35 cellular contexts compared by ENCODE assay signal in the genomic region with DNA sequence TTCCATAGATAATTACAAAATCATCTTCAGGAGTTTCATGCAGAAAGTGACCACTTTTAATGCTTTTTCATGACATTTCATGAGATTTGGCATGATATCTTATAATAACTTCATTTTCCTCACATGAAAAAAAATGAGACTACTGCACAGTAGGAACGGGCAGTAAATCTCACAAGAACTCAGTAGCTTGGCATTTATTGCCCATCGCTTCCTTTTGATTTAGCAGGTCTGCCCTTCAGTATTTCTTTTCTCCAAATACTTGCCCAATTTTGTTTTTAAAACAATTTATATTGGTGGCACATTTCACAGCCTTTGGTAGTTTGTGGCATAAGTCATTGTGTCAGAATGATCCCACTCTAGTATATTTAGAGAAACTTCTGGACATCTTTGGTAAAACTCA.
DNase-seq lines count a peak whose midpoint lies in the region; ATAC-seq, FAIRE-seq and TF ChIP-seq lines count a peak whose summit lies in the region.
"Had no signal": no experiment of that assay in that cellular context is flagged by ENCODE, and none has a peak within 500 bp of the region (broad histone marks: within the 10 kb centered on the region; RNA-seq: fewer than 3 reads in every experiment).

No MANE protein-coding gene starts in this region.

- no peak for FAIRE-seq in urothelium cell line (lab: Jason Lieb, UNC)
- FAIRE-seq: A204.1, A549 had no signal

- peaks cover 2 to 11% (median 2%) of the 10 kb centered on the region in 5 donors for H3K9me3 Mint-ChIP-seq in CD8-positive, alpha-beta memory T cell
- H3K9me3 Mint-ChIP-seq: CD8-positive, alpha-beta T cell had no signal

- H3K27me3 Mint-ChIP-seq in CD8-positive, alpha-beta memory T cell = no peaks in the 10 kb centered on the region
- H3K27me3 Mint-ChIP-seq: B cell; CD4-positive, alpha-beta memory T cell; CD4-positive, alpha-beta T cell; CD4-positive, CD25-positive, alpha-beta regulatory T cell had no signal

- H3K27ac ChIP-seq in HEK293 (ENCODE audit: extremely low read depth, low read depth, low read length) (no peak overlapping the region), upper lobe of right lung (no peak overlapping the region)
- H3K27ac ChIP-seq in CD8-positive, alpha-beta memory T cell (ENCODE audit: low read depth, low read length) = no peak overlapping the region
- H3K27ac ChIP-seq: 22Rv1; A549; BLaER1; BLaER1 treated with 17β-estradiol and CSF1 and Interleukin-3, amounts not matched to agents 10 nM and 100 nM; C4-2B had no signal

- H3K27me3 ChIP-seq in upper lobe of right lung = no peaks in the 10 kb centered on the region
- no peaks in the 10 kb centered on the region for H3K27me3 ChIP-seq in CD8-positive, alpha-beta memory T cell (ENCODE audit: insufficient read depth, low read length, poor library complexity, severe bottlenecking)
- H3K27me3 ChIP-seq: BE2C; BLaER1; BLaER1 treated with 17β-estradiol and CSF1 and Interleukin-3, amounts not matched to agents 10 nM and 100 nM had no signal

- TF ChIP-seq CTCF in HEK293 (tag by site-specific recombination; IDR thresholded peaks at IDR 0.05) (no peak), upper lobe of right lung (IDR thresholded peaks at IDR 0.05) (no peak)

- POLR2A ChIA-PET in HEK293 (lab: Yijun Ruan, JAX) = no interaction called here
- POLR2A ChIA-PET in HEK293T (lab: Yijun Ruan, JAX) = no interaction called here
- POLR2A ChIA-PET in CD8-positive, alpha-beta memory T cell (lab: Charles Lee) = no interaction called here

- no peaks in the 10 kb centered on the region for H3K9me3 ChIP-seq in HEK293 (ENCODE audit: control insufficient read depth, insufficient read depth, low read depth, low read length)
- H3K9me3 ChIP-seq in upper lobe of right lung = no peaks in the 10 kb centered on the region
- H3K9me3 ChIP-seq in CD8-positive, alpha-beta memory T cell (ENCODE audit: low read length) = no peaks in the 10 kb centered on the region
- H3K9me3 ChIP-seq: A549, BE2C, BLaER1, Caco-2 had no signal

- H3K4me1 Mint-ChIP-seq in CD8-positive, alpha-beta memory T cell = no peaks in the 10 kb centered on the region
- H3K4me1 Mint-ChIP-seq: B cell; CD14-positive monocyte; CD4-positive, alpha-beta memory T cell; CD4-positive, CD25-positive, alpha-beta regulatory T cell had no signal

- H3K4me1 ChIP-seq in HEK293 (ENCODE audit: control insufficient read depth, insufficient read depth, low read length) (no peaks in the 10 kb centered on the region), upper lobe of right lung (no peaks in the 10 kb centered on the region)
- H3K4me1 ChIP-seq in CD8-positive, alpha-beta memory T cell (ENCODE audit: insufficient read depth, low read length) = no peaks in the 10 kb centered on the region
- H3K4me1 ChIP-seq: A549; BE2C; BLaER1; BLaER1 treated with 17β-estradiol and CSF1 and Interleukin-3, amounts not matched to agents 10 nM and 100 nM; Caco-2 had no signal

- H3K36me3 ChIP-seq in HEK293 (ENCODE audit: control insufficient read depth in 2 of 2, insufficient read depth in 1 of 2, low read length in 2 of 2) (no peaks in the 10 kb centered on the region), upper lobe of right lung (no peaks in the 10 kb centered on the region)
- no peaks in the 10 kb centered on the region for H3K36me3 ChIP-seq in CD8-positive, alpha-beta memory T cell (ENCODE audit: insufficient read depth, low read length)
- H3K36me3 ChIP-seq: BE2C; BLaER1; BLaER1 treated with 17β-estradiol and CSF1 and Interleukin-3, amounts not matched to agents 10 nM and 100 nM had no signal

- H3K4me3 Mint-ChIP-seq in CD8-positive, alpha-beta memory T cell = no peak overlapping the region
- H3K4me3 Mint-ChIP-seq: B cell; CD14-positive monocyte; CD4-positive, alpha-beta memory T cell; CD4-positive, alpha-beta T cell; CD4-positive, CD25-positive, alpha-beta regulatory T cell; CD8-positive, alpha-beta T cell had no signal

- CTCF ChIA-PET in HEK293 (lab: Yijun Ruan, JAX) = no interaction called here
- CTCF ChIA-PET in HEK293T (lab: Yijun Ruan, JAX) = no interaction called here
- CTCF ChIA-PET in CD8-positive, alpha-beta memory T cell (lab: Charles Lee) = no interaction called here

- peak; percentile 26 for DNase-seq in A172 (ENCODE audit: low spot score)
- no peak for DNase-seq in HEK293T (ENCODE audit: extremely low spot score)
- peak; percentile 24 for DNase-seq in left kidney (ENCODE audit: low read depth, low spot score)
- no peak for DNase-seq in urothelium cell line (ENCODE audit: low spot score)
- DNase-seq in upper lobe of right lung = no peak
- DNase-seq in CD8-positive, alpha-beta memory T cell = no peak
- DNase-seq in D341Med (ENCODE audit: low spot score) = no peak
- DNase-seq: 8988T; ACHN; AML-193; BE2C; C1 segment of cervical spinal cord; Caco-2; Calu3; CD4-positive, alpha-beta memory T cell; CD4-positive, alpha-beta T cell; CD4-positive, CD25-positive, alpha-beta regulatory T cell; CD8-positive, alpha-beta T cell; COR-L47; DMS 273 treated with DMSO at 0.1 percent for 48 hours; DMS153; DMS53; DMS79; DMS79 treated with DMSO at 0.1 percent for 48 hours; DND-41; EL had no signal

- no peak overlapping the region for H3K27ac Mint-ChIP-seq in CD8-positive, alpha-beta memory T cell
- H3K27ac Mint-ChIP-seq: B cell; CD14-positive monocyte; CD4-positive, alpha-beta memory T cell; CD4-positive, alpha-beta T cell; CD4-positive, CD25-positive, alpha-beta regulatory T cell; CD8-positive, alpha-beta T cell had no signal

- intact Hi-C loops in upper lobe of right lung (cut with DNase I) = no loop called here

- H3K4me3 ChIP-seq in HEK293 (ENCODE audit: low read depth, low read length) (no peak overlapping the region), upper lobe of right lung (no peak overlapping the region)
- H3K4me3 ChIP-seq in CD8-positive, alpha-beta memory T cell (ENCODE audit: low read length) = no peak overlapping the region
- H3K4me3 ChIP-seq: A549; BLaER1; BLaER1 treated with 17β-estradiol and CSF1 and Interleukin-3, amounts not matched to agents 10 nM and 100 nM had no signal

- no peaks in the 10 kb centered on the region for H3K36me3 Mint-ChIP-seq in CD8-positive, alpha-beta memory T cell
- H3K36me3 Mint-ChIP-seq: CD14-positive monocyte; CD4-positive, alpha-beta memory T cell; CD4-positive, CD25-positive, alpha-beta regulatory T cell; CD8-positive, alpha-beta T cell had no signal

- ATAC-seq in upper lobe of right lung = no peak
- ATAC-seq: A549; CD8-positive, alpha-beta T cell had no signal

TF ChIP-seq in HEK293, 187 proteins besides CTCF, POLR2A, EP300 and RAD21:
- TF ChIP-seq ZNF701 (tag by site-specific recombination; IDR thresholded peaks at IDR 0.05) (no peak), FEZF1 (tag by site-specific recombination; IDR thresholded peaks at IDR 0.05) (peak; percentile 51; the same call in 1 of the 2 replicates)
- TF ChIP-seq, protein P1, sequence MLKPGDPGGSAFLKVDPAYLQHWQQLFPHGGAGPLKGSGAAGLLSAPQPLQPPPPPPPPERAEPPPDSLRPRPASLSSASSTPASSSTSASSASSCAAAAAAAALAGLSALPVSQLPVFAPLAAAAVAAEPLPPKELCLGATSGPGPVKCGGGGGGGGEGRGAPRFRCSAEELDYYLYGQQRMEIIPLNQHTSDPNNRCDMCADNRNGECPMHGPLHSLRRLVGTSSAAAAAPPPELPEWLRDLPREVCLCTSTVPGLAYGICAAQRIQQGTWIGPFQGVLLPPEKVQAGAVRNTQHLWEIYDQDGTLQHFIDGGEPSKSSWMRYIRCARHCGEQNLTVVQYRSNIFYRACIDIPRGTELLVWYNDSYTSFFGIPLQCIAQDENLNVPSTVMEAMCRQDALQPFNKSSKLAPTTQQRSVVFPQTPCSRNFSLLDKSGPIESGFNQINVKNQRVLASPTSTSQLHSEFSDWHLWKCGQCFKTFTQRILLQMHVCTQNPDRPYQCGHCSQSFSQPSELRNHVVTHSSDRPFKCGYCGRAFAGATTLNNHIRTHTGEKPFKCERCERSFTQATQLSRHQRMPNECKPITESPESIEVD (tag by site-specific recombination; IDR thresholded peaks at IDR 0.05) = 0 out of 2 replicates have a peak, but pooled peaks have one; percentile 9
TF ChIP-seq in HEK293: peak in this region for 2.

TF ChIP-seq in HEK293T, 16 proteins besides CTCF, POLR2A, EP300 and RAD21:
- TF ChIP-seq, protein P2, sequence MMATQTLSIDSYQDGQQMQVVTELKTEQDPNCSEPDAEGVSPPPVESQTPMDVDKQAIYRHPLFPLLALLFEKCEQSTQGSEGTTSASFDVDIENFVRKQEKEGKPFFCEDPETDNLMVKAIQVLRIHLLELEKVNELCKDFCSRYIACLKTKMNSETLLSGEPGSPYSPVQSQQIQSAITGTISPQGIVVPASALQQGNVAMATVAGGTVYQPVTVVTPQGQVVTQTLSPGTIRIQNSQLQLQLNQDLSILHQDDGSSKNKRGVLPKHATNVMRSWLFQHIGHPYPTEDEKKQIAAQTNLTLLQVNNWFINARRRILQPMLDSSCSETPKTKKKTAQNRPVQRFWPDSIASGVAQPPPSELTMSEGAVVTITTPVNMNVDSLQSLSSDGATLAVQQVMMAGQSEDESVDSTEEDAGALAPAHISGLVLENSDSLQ (IDR thresholded peaks at IDR 0.05) = peak; percentile 74
- TF ChIP-seq LEF1 (IDR thresholded peaks at IDR 0.05; ENCODE audit: borderline replicate concordance) (no peak), CTBP1 (IDR thresholded peaks at IDR 0.05; ENCODE audit: borderline replicate concordance) (no peak)

Comparison
In these comparisons a context has a peak if more than half of its experiments do, and no peak if none do; other contexts are left out.
1. DNase-seq: peak in A172 (single experiment) and left kidney (single experiment); none in HEK293T (single experiment), urothelium cell line (single experiment), upper lobe of right lung (single experiment), CD8-positive, alpha-beta memory T cell (0 of 5) and D341Med (single experiment).